In genomic region chr3:53181024-53181371, GRCh38 we compare ENCODE assay signal across 19 cellular contexts. TPM values are rescaled to one million over a fixed set of nuclear protein-coding genes. Genes with fewer than 3 reads are reported as not detected.
DNase-seq lines count a peak whose midpoint lies in the region; ATAC-seq, FAIRE-seq and TF ChIP-seq lines count a peak whose summit lies in the region.
"Had no signal": no experiment of that assay in that cellular context is flagged by ENCODE, and none has a peak within 500 bp of the region (broad histone marks: within the 10 kb centered on the region; RNA-seq: fewer than 3 reads in every experiment).

No MANE protein-coding gene starts in this region.

- DNase-seq in GM12878 (ENCODE audit: low read depth, low spot score) (no peak), RCC 7860 (ENCODE audit: low spot score) (no peak), COLO829 (ENCODE audit: low spot score) (no peak)
- no peak for DNase-seq in stimulated activated CD4-positive, alpha-beta T cell treated with anti-CD3 and anti-CD28 coated beads, Interleukin-1b, Interleukin-23, amount 100 ng/mL, for 48 hours
- no peak for DNase-seq in activated effector memory CD4-positive, alpha-beta T cell treated with anti-CD3 and anti-CD28 coated beads, Interleukin-2, amount 50 U/mL, for 16 hours
- DNase-seq: activated CD8-positive, alpha-beta memory T cell treated with anti-CD3 and anti-CD28 coated beads for 24 hours; activated naive CD4-positive, alpha-beta T cell treated with anti-CD3 and anti-CD28 coated beads for 36 hours; brain microvascular endothelial cell; effector CD4-positive, alpha-beta T cell; GOT3; NCI-H526 treated with DMSO at 0.1 percent for 48 hours; nephron progenitor cell had no signal

- no peak for FAIRE-seq in GM12878 (lab: Jason Lieb, UNC)
- FAIRE-seq in RCC 7860 (lab: Jason Lieb, UNC) = no peak
- FAIRE-seq: urothelium cell line had no signal

- intact Hi-C loops in GM12878 (cut with micrococcal nuclease; ENCODE audit: unreplicated experiment) = no loop called here

- no peaks in the 10 kb centered on the region for H3K27me3 ChIP-seq in GM12878 (replicated peaks in 1 of 2; ENCODE audit: control insufficient read depth in 2 of 2, insufficient read depth in 2 of 2, low read length in 1 of 2)
- H3K27me3 ChIP-seq: brain microvascular endothelial cell, right atrium auricular region had no signal

- H3K4me1 ChIP-seq in GM12878 (ENCODE audit: control insufficient read depth, insufficient read depth, low read length) = peaks cover 42% of the 10 kb centered on the region

- H3K79me2 ChIP-seq in GM12878 (ENCODE audit: control insufficient read depth, insufficient read depth, low read length) = peaks cover 26% of the 10 kb centered on the region

- TF ChIP-seq EP300 in GM12878 (IDR thresholded peaks at IDR 0.05; ENCODE audit: borderline replicate concordance in 1 of 2, control insufficient read depth in 1 of 2, low read depth in 2 of 2, low read length in 2 of 2) = no peak; a peak in 1 of 4 replicates

- H4K20me1 ChIP-seq in GM12878 (ENCODE audit: control insufficient read depth, insufficient read depth) = no peaks in the 10 kb centered on the region

- no peaks in the 10 kb centered on the region for H3K9me3 ChIP-seq in GM12878 (replicated peaks; ENCODE audit: control insufficient read depth, insufficient read depth, low read length)
- H3K9me3 ChIP-seq: right atrium auricular region had no signal

- H3K36me3 ChIP-seq in GM12878 (ENCODE audit: control insufficient read depth in 2 of 2, insufficient read depth in 2 of 2, low read length in 1 of 2) = peaks cover 34 to 52% of the 10 kb centered on the region in 2 experiments

- RAD21 ChIA-PET in GM12878 (lab: Charles Lee; ENCODE audit: unreplicated experiment) = interaction anchor here (1.0 to 3.3 kb wide), 7 partner anchors 10 to 50 kb away, joined by 4 to 29 read pairs (median 9); partner anchors contain the start of gene PRKCD

- H3K27ac ChIP-seq in GM12878 (ENCODE audit: control insufficient read depth, insufficient read depth) = peak overlapping the region; percentile 93
- H3K27ac ChIP-seq: brain microvascular endothelial cell, KMS-11, right atrium auricular region had no signal

- no peak overlapping the region; the same call in 1 of the 2 replicates for H3K4me2 ChIP-seq in GM12878 (ENCODE audit: control insufficient read depth, insufficient read depth)
- H3K4me2 ChIP-seq: KMS-11 had no signal

- TF ChIP-seq CTCF in GM12878 (IDR thresholded peaks at IDR 0.05 in 2 of 3, conservative IDR thresholded peaks at IDR 0.05 in 1 of 3; ENCODE audit: control insufficient read depth in 2 of 3, extremely low read depth in 1 of 3, insufficient read depth in 1 of 3, low read depth in 3 of 3, low read length in 3 of 3) = no peak

- WGBS in GM12878 (ENCODE audit: insufficient coverage, insufficient replicate concordance, low lambda C conversion rate, missing lambda C conversion rate) = 12% methylated on average over 4 of the region's 4 CpGs

- TF ChIP-seq RAD21 in GM12878 (IDR thresholded peaks at IDR 0.05; ENCODE audit: insufficient read depth, low read depth, low read length) = no peak

- SMC1A ChIA-PET in GM12878 (lab: Charles Lee; ENCODE audit: uncharacterized antibody, unreplicated experiment) = interaction anchor here (0.6 to 4.6 kb wide), 18 partner anchors 10 to 197 kb away, joined by 3 to 21 read pairs (median 4); partner anchors contain the start of gene PRKCD

- CTCF ChIA-PET in GM12878 (lab: Yijun Ruan, JAX) = interaction anchor here (0.8 to 4.5 kb wide), 6 partner anchors 11 to 46 kb away, joined by 3 to 25 read pairs (median 6); no protein-coding TSS in a partner anchor

- no peak overlapping the region for H3K4me3 ChIP-seq in GM12878
- H3K4me3 ChIP-seq: lung, right atrium auricular region had no signal

- no peak overlapping the region for H2AFZ ChIP-seq in GM12878 (ENCODE audit: control insufficient read depth, low read depth, low read length)

- H3K9ac ChIP-seq in GM12878 (ENCODE audit: control insufficient read depth, insufficient read depth, low read length) = peak overlapping the region; percentile 18; the same call in 1 of the 2 replicates
- H3K9ac ChIP-seq: KMS-11 had no signal

- ATAC-seq in GM18517 (IDR thresholded peaks at IDR 0.05; ENCODE audit: unreplicated experiment) = peak; percentile 14
- peak; percentile 26 for ATAC-seq in GM21515 (IDR thresholded peaks at IDR 0.05; ENCODE audit: unreplicated experiment)
- peak; percentile 19 for ATAC-seq in HG03066 (IDR thresholded peaks at IDR 0.05; ENCODE audit: low read depth, unreplicated experiment)
- ATAC-seq in GM12878 = peak; percentile 23

- POLR2A ChIA-PET in GM12878 (lab: Charles Lee) = interaction anchor here (0.6 to 3.1 kb wide), 14 partner anchors 9 to 78 kb away, joined by 3 to 22 read pairs (median 4); no protein-coding TSS in a partner anchor

- in situ Hi-C loops in GM12878 (cut with MboI) = no loop called here

- BruUV-seq in GM12878 (replicated peaks; lab: Mats Ljungman, UMichigan) = no TSS peak

- TF ChIP-seq POLR2A in GM12878 (IDR thresholded peaks at IDR 0.05; ENCODE audit: low read depth, low read length) = 0 out of 2 replicates have a peak, but pooled peaks have one; percentile 7

TF ChIP-seq in GM12878, 131 proteins besides CTCF, POLR2A, EP300 and RAD21 (continues in another document):
- peak; percentile 68 for TF ChIP-seq DPF2 (IDR thresholded peaks at IDR 0.05)
- 0 out of 2 replicates have a peak, but pooled peaks have one; percentile 8 for TF ChIP-seq TARDBP (IDR thresholded peaks at IDR 0.05; ENCODE audit: borderline replicate concordance)
- TF ChIP-seq POU2F2 (IDR thresholded peaks at IDR 0.05; ENCODE audit: borderline replicate concordance, low read depth, low read length) = no peak
- TF ChIP-seq LARP7 (IDR thresholded peaks at IDR 0.05) = peak; percentile 53; the same call in 1 of the 2 replicates
- TF ChIP-seq NBN (IDR thresholded peaks at IDR 0.05) = 0 out of 2 replicates have a peak, but pooled peaks have one; percentile 26
- TF ChIP-seq NKRF (conservative IDR thresholded peaks at IDR 0.05) = 0 out of 2 replicates have a peak, but pooled peaks have one; percentile 20
- peak; percentile 72; the same call in 1 of the 2 replicates for TF ChIP-seq NR2F1 (conservative IDR thresholded peaks at IDR 0.05)
- TF ChIP-seq IKZF2 (IDR thresholded peaks at IDR 0.05) = peak in 1 of 2 experiments; percentile 36; a peak in 1 of 4 replicates
- TF ChIP-seq BMI1 (IDR thresholded peaks at IDR 0.05; ENCODE audit: borderline replicate concordance) = 0 out of 2 replicates have a peak, but pooled peaks have one; percentile 16
- TF ChIP-seq MEF2B (IDR thresholded peaks at IDR 0.05; ENCODE audit: partially characterized antibody, poor library complexity, severe bottlenecking) = peak; percentile 51

RNA-seq across cellular contexts. Expression of gene PRKCD, which starts 20.0 kb away (rescaled TPM):
- 13.2 and 14.9 TPM in 2 replicates for total RNA-seq in GM12878 (2013; cell fraction: nucleolus; rRNA removed)
- total RNA-seq in GM12878 (2014; rRNA removed) (12.5 and 17.3 TPM in 2 replicates), GM12878 (2014; rRNA removed; fragmentation: Illumina TruSeq; extraction: Trizol) (28.0 TPM in 2 replicates), GM12878 (2021) (78.3 and 81.7 TPM in 2 replicates)
- polyA plus RNA-seq in GM12878 (2011; ENCODE audit: low read depth) = 27.9 TPM
- polyA plus RNA-seq in GM12878 (2011; rRNA removed) (69.0 and 114 TPM in 2 replicates), GM12878 (2014; fragmentation: Illumina TruSeq; extraction: Trizol) (79.1 and 90.0 TPM in 2 replicates), GM12878 (2014; fragmentation: Nextera tagmentation; extraction: Ambion mirVana) (10 to 100 TPM; 13.2 to 22.1 TPM), GM12878 (2014; rRNA removed) (85.7 and 90.7 TPM in 2 replicates), GM12878 (2016; fragmentation: Nextera tagmentation; extraction: Ambion mirVana) (10 to 100 TPM; 10.0 to 56.8 TPM)
- 110 and 139 TPM in 2 replicates for polyA plus RNA-seq in GM12878 (2011; cell fraction: cytosol; rRNA removed)
- 155 and 176 TPM in 2 replicates for polyA plus RNA-seq in GM12878 (2011; cell fraction: nucleus; rRNA removed)
- 57.8 and 64.6 TPM in 2 replicates for polyA plus RNA-seq in GM12878 (2012)
- 123 and 129 TPM in 2 replicates for polyA minus RNA-seq in GM12878 (2011; rRNA and poly(A)+ RNA removed)
- polyA minus RNA-seq in GM12878 (2011; cell fraction: cytosol; rRNA and poly(A)+ RNA removed) = 34.2 and 36.8 TPM in 2 replicates
- polyA minus RNA-seq in GM12878 (2011; cell fraction: nucleus; rRNA and poly(A)+ RNA removed) = 40.1 and 59.2 TPM in 2 replicates

RNA-seq across cellular contexts. Expression of gene RFT1, which starts 50.8 kb away (rescaled TPM):
- total RNA-seq in GM12878 (2013; cell fraction: nucleolus; rRNA removed) = 64.3 and 64.9 TPM in 2 replicates
- total RNA-seq in GM12878 (2014; rRNA removed) = 27.5 and 31.1 TPM in 2 replicates
- 16.0 and 16.6 TPM in 2 replicates for total RNA-seq in GM12878 (2014; rRNA removed; fragmentation: Illumina TruSeq; extraction: Trizol)
- 40.3 and 41.3 TPM in 2 replicates for total RNA-seq in GM12878 (2021)
- polyA plus RNA-seq in GM12878 (2011; ENCODE audit: low read depth) = 8.9 TPM
- 29.5 and 34.5 TPM in 2 replicates for polyA plus RNA-seq in GM12878 (2011; rRNA removed)
- polyA plus RNA-seq in GM12878 (2011; cell fraction: cytosol; rRNA removed) = 27.7 and 30.4 TPM in 2 replicates
- 15.8 and 24.1 TPM in 2 replicates for polyA plus RNA-seq in GM12878 (2011; cell fraction: nucleus; rRNA removed)
- polyA plus RNA-seq in GM12878 (2012) = 16.6 and 24.6 TPM in 2 replicates
- 33.3 and 34.5 TPM in 2 replicates for polyA plus RNA-seq in GM12878 (2014; fragmentation: Illumina TruSeq; extraction: Trizol)
- polyA plus RNA-seq in GM12878 (2014; fragmentation: Nextera tagmentation; extraction: Ambion mirVana) = 10 to 100 TPM; 24.7 to 29.0 TPM
- polyA plus RNA-seq in GM12878 (2014; rRNA removed) = 33.5 and 36.0 TPM in 2 replicates
- polyA plus RNA-seq in GM12878 (2016; fragmentation: Nextera tagmentation; extraction: Ambion mirVana) = 10 to 100 TPM; 73.8 to 75.1 TPM
- 41.8 and 52.7 TPM in 2 replicates for polyA minus RNA-seq in GM12878 (2011; rRNA and poly(A)+ RNA removed)
- polyA minus RNA-seq in GM12878 (2011; cell fraction: cytosol; rRNA and poly(A)+ RNA removed) = 11.5 and 13.1 TPM in 2 replicates
- 13.4 and 21.2 TPM in 2 replicates for polyA minus RNA-seq in GM12878 (2011; cell fraction: nucleus; rRNA and poly(A)+ RNA removed)
